8 cellular contexts compared by ENCODE assay signal in genomic region chr16:3266873-3267537, GRCh38. TPM values are rescaled to one million over a fixed set of nuclear protein-coding genes. Genes with fewer than 3 reads are reported as not detected.
DNase-seq lines count a peak whose midpoint lies in the region; ATAC-seq and TF ChIP-seq lines count a peak whose summit lies in the region.

No MANE protein-coding gene starts in this region.

- H3K9me3 ChIP-seq in neural cell (ENCODE audit: low read length) = no peaks in the 10 kb centered on the region

- no peak for TF ChIP-seq RAD21 in neural cell (conservative IDR thresholded peaks at IDR 0.05)

- no peak overlapping the region for H2AFZ ChIP-seq in neural cell (ENCODE audit: low read depth, low read length)

- no peaks in the 10 kb centered on the region for H3K79me2 ChIP-seq in neural cell (replicated peaks; ENCODE audit: insufficient read depth, low read length)

- peaks cover 18 to 27% of the 10 kb centered on the region in 2 donors for H3K4me1 Mint-ChIP-seq in natural killer cell
- H3K4me1 Mint-ChIP-seq in natural killer cell treated with Interleukin-12 subunit alpha and Interleukin-12 subunit beta and Interleukin-15 and Interleukin-18, amount 100 ng/mL, for 72 hours (ENCODE audit: low read depth in 2 of 2) = peaks cover 15 to 24% of the 10 kb centered on the region in 2 donors
- peaks cover 19 to 25% of the 10 kb centered on the region in 2 donors for H3K4me1 Mint-ChIP-seq in effector memory CD8-positive, alpha-beta T cell (ENCODE audit: low read depth in 2 of 2)
- H3K4me1 Mint-ChIP-seq in stimulated activated effector memory CD8-positive, alpha-beta T cell treated with anti-CD3 and anti-CD28 coated beads, Interleukin-12 subunit alpha, Interleukin-12 subunit beta, amount 100 ng/mL, for 72 hours = peaks cover 23% of the 10 kb centered on the region

- ATAC-seq in natural killer cell = no peak
- ATAC-seq in natural killer cell treated with Interleukin-12 subunit alpha and Interleukin-12 subunit beta and Interleukin-15 and Interleukin-18, amount 100 ng/mL, for 72 hours = no peak
- ATAC-seq in effector memory CD8-positive, alpha-beta T cell (replicated peaks) = no peak
- no peak for ATAC-seq in GM18867 (IDR thresholded peaks at IDR 0.05; ENCODE audit: unreplicated experiment)
- ATAC-seq in stimulated activated effector memory CD8-positive, alpha-beta T cell treated with anti-CD3 and anti-CD28 coated beads, Interleukin-12 subunit alpha, Interleukin-12 subunit beta, amount 100 ng/mL, for 72 hours = no peak

- no peaks in the 10 kb centered on the region for H3K9me3 Mint-ChIP-seq in natural killer cell
- H3K9me3 Mint-ChIP-seq in natural killer cell treated with Interleukin-12 subunit alpha and Interleukin-12 subunit beta and Interleukin-15 and Interleukin-18, amount 100 ng/mL, for 72 hours = no peaks in the 10 kb centered on the region
- H3K9me3 Mint-ChIP-seq in effector memory CD8-positive, alpha-beta T cell = no peaks in the 10 kb centered on the region
- peaks cover 6% of the 10 kb centered on the region for H3K9me3 Mint-ChIP-seq in stimulated activated effector memory CD8-positive, alpha-beta T cell treated with anti-CD3 and anti-CD28 coated beads, Interleukin-12 subunit alpha, Interleukin-12 subunit beta, amount 100 ng/mL, for 72 hours

- no peaks in the 10 kb centered on the region for H3K27me3 ChIP-seq in neural cell (ENCODE audit: insufficient read depth, low read depth, low read length)

- no peaks in the 10 kb centered on the region for H3K27me3 Mint-ChIP-seq in natural killer cell (ENCODE audit: low read depth in 2 of 2)
- no peaks in the 10 kb centered on the region for H3K27me3 Mint-ChIP-seq in natural killer cell treated with Interleukin-12 subunit alpha and Interleukin-12 subunit beta and Interleukin-15 and Interleukin-18, amount 100 ng/mL, for 72 hours
- H3K27me3 Mint-ChIP-seq in effector memory CD8-positive, alpha-beta T cell = no peaks in the 10 kb centered on the region

- intact Hi-C loops in natural killer cell (cut with micrococcal nuclease) = no loop called here

- H3K4me3 ChIP-seq in cardiac fibroblast (replicated peaks in 1 of 2; ENCODE audit: low read depth in 2 of 2, low read length in 2 of 2) = no peak overlapping the region
- H3K4me3 ChIP-seq in neural cell (ENCODE audit: low read length) = no peak overlapping the region

- peaks cover 5% of the 10 kb centered on the region for H3K36me3 Mint-ChIP-seq in natural killer cell
- no peaks in the 10 kb centered on the region for H3K36me3 Mint-ChIP-seq in natural killer cell treated with Interleukin-12 subunit alpha and Interleukin-12 subunit beta and Interleukin-15 and Interleukin-18, amount 100 ng/mL, for 72 hours
- peaks cover 29% of the 10 kb centered on the region for H3K36me3 Mint-ChIP-seq in effector memory CD8-positive, alpha-beta T cell (ENCODE audit: insufficient read depth)
- peaks cover 9% of the 10 kb centered on the region for H3K36me3 Mint-ChIP-seq in stimulated activated effector memory CD8-positive, alpha-beta T cell treated with anti-CD3 and anti-CD28 coated beads, Interleukin-12 subunit alpha, Interleukin-12 subunit beta, amount 100 ng/mL, for 72 hours

- TF ChIP-seq CTCF in natural killer cell (IDR thresholded peaks at IDR 0.05) (peak; percentile 53), cardiac fibroblast (IDR thresholded peaks at IDR 0.05; ENCODE audit: low read depth, low read length) (peak; percentile 71), neural cell (IDR thresholded peaks at IDR 0.05; ENCODE audit: poor library complexity, severe bottlenecking) (peak; percentile 39)

- H3K9me2 ChIP-seq in neural cell (ENCODE audit: insufficient read depth, low read length) = no peaks in the 10 kb centered on the region

- peak overlapping the region; percentile 63 for H3K4me3 Mint-ChIP-seq in natural killer cell
- H3K4me3 Mint-ChIP-seq in natural killer cell treated with Interleukin-12 subunit alpha and Interleukin-12 subunit beta and Interleukin-15 and Interleukin-18, amount 100 ng/mL, for 72 hours = no peak overlapping the region
- H3K4me3 Mint-ChIP-seq in effector memory CD8-positive, alpha-beta T cell = no peak overlapping the region
- no peak overlapping the region for H3K4me3 Mint-ChIP-seq in stimulated activated effector memory CD8-positive, alpha-beta T cell treated with anti-CD3 and anti-CD28 coated beads, Interleukin-12 subunit alpha, Interleukin-12 subunit beta, amount 100 ng/mL, for 72 hours

- TF ChIP-seq EP300 in neural cell (conservative IDR thresholded peaks at IDR 0.05; ENCODE audit: poor library complexity, severe bottlenecking) = no peak

- H3K36me3 ChIP-seq in neural cell (ENCODE audit: insufficient read depth, low read length) = no peaks in the 10 kb centered on the region

- H3K27ac Mint-ChIP-seq in natural killer cell = peak overlapping the region in 1 of 2 donors; percentile 23
- no peak overlapping the region for H3K27ac Mint-ChIP-seq in natural killer cell treated with Interleukin-12 subunit alpha and Interleukin-12 subunit beta and Interleukin-15 and Interleukin-18, amount 100 ng/mL, for 72 hours
- no peak overlapping the region for H3K27ac Mint-ChIP-seq in effector memory CD8-positive, alpha-beta T cell
- H3K27ac Mint-ChIP-seq in stimulated activated effector memory CD8-positive, alpha-beta T cell treated with anti-CD3 and anti-CD28 coated beads, Interleukin-12 subunit alpha, Interleukin-12 subunit beta, amount 100 ng/mL, for 72 hours = no peak overlapping the region

- H3F3A ChIP-seq in neural cell (ENCODE audit: insufficient read depth, low read length, poor library complexity, severe bottlenecking) = no peaks in the 10 kb centered on the region

- no peak overlapping the region for H3K27ac ChIP-seq in neural cell (ENCODE audit: low read length)

- no peak overlapping the region for H3K9ac ChIP-seq in neural cell (ENCODE audit: low read length)

- H4K20me1 ChIP-seq in neural cell (ENCODE audit: insufficient read depth) = no peaks in the 10 kb centered on the region

- no peak overlapping the region for H3K4me2 ChIP-seq in neural cell (ENCODE audit: low read length)

- no peak for DNase-seq in natural killer cell
- DNase-seq in natural killer cell treated with Interleukin-12 subunit alpha and Interleukin-12 subunit beta and Interleukin-15 and Interleukin-18, amount 100 ng/mL, for 72 hours (ENCODE audit: low spot score) = no peak
- DNase-seq in NCI-H345 (lab: John Stamatoyannopoulos, UW) = peak; percentile 30
- DNase-seq in cardiac fibroblast (ENCODE audit: low read depth in 2 of 2) = peak; percentile 62
- DNase-seq in effector memory CD8-positive, alpha-beta T cell = no peak
- DNase-seq in stimulated activated effector memory CD8-positive, alpha-beta T cell treated with anti-CD3 and anti-CD28 coated beads, Interleukin-12 subunit alpha, Interleukin-12 subunit beta, amount 100 ng/mL, for 72 hours (ENCODE audit: low spot score in 2 of 2) = no peak

TF ChIP-seq in neural cell, 6 proteins besides CTCF, POLR2A, EP300 and RAD21 (continues in another document):
- no peak for TF ChIP-seq REST (IDR thresholded peaks at IDR 0.05; ENCODE audit: borderline replicate concordance)
- TF ChIP-seq MXI1 (conservative IDR thresholded peaks at IDR 0.05; ENCODE audit: poor library complexity, severe bottlenecking) = no peak
- no peak for TF ChIP-seq TAF1 (IDR thresholded peaks at IDR 0.05; ENCODE audit: low read depth)

RNA-seq across cellular contexts. Expression of gene MEFV, which starts 10.6 kb away (rescaled TPM):
- 1 to 10 TPM; 2.4 to 6.2 (median 5.4) TPM for total RNA-seq in natural killer cell
- total RNA-seq in natural killer cell treated with Interleukin-12 subunit alpha and Interleukin-12 subunit beta and Interleukin-15 and Interleukin-18, amount 100 ng/mL, for 72 hours = under 1 TPM; 0.26 to 0.31 TPM
- polyA plus RNA-seq in neural cell = not detected in 2 replicates
- polyA minus RNA-seq in neural cell = not detected in 2 replicates

RNA-seq across cellular contexts. Expression of gene ZNF263, which starts 16.3 kb away (rescaled TPM):
- 10 to 100 TPM; 25.7 to 38.8 (median 28.1) TPM for total RNA-seq in natural killer cell
- 10 to 100 TPM; 23.2 to 24.5 TPM for total RNA-seq in natural killer cell treated with Interleukin-12 subunit alpha and Interleukin-12 subunit beta and Interleukin-15 and Interleukin-18, amount 100 ng/mL, for 72 hours
- polyA plus RNA-seq in neural cell = 65.4 and 88.4 TPM in 2 replicates
- polyA minus RNA-seq in neural cell = 79.6 and 90.3 TPM in 2 replicates

RNA-seq across cellular contexts. Expression of gene ZNF200, which starts 32.0 kb away (rescaled TPM):
- 10 to 100 TPM in 1 of 3 donors, 1 to 10 TPM in 2; 5.3 to 10.9 (median 5.6) TPM for total RNA-seq in natural killer cell
- total RNA-seq in natural killer cell treated with Interleukin-12 subunit alpha and Interleukin-12 subunit beta and Interleukin-15 and Interleukin-18, amount 100 ng/mL, for 72 hours = 10 to 100 TPM; 16.6 to 18.9 TPM
- 20.8 and 23.0 TPM in 2 replicates for polyA plus RNA-seq in neural cell
- 31.0 and 33.4 TPM in 2 replicates for polyA minus RNA-seq in neural cell

RNA-seq across cellular contexts. Expression of gene TIGD7, which starts 38.2 kb away (rescaled TPM):
- total RNA-seq in natural killer cell = 1 to 10 TPM; 3.7 to 9.1 (median 3.7) TPM
- 1 to 10 TPM; 5.0 to 6.7 TPM for total RNA-seq in natural killer cell treated with Interleukin-12 subunit alpha and Interleukin-12 subunit beta and Interleukin-15 and Interleukin-18, amount 100 ng/mL, for 72 hours
- 21.7 and 25.2 TPM in 2 replicates for polyA plus RNA-seq in neural cell
- 20.5 and 27.7 TPM in 2 replicates for polyA minus RNA-seq in neural cell

RNA-seq across cellular contexts. Expression of gene ZNF75A, which starts 38.3 kb away (rescaled TPM):
- 10 to 100 TPM; 30.6 to 44.6 (median 39.0) TPM for total RNA-seq in natural killer cell
- 10 to 100 TPM; 43.0 to 43.8 TPM for total RNA-seq in natural killer cell treated with Interleukin-12 subunit alpha and Interleukin-12 subunit beta and Interleukin-15 and Interleukin-18, amount 100 ng/mL, for 72 hours
- 58.3 and 76.0 TPM in 2 replicates for polyA plus RNA-seq in neural cell
- polyA minus RNA-seq in neural cell = 56.4 and 58.7 TPM in 2 replicates

Comparison
In these comparisons a context has a peak if more than half of its experiments do, and no peak if none do; other contexts are left out.
1. DNase-seq: peak in NCI-H345 (single experiment) and cardiac fibroblast (2 of 2); none in natural killer cell (single experiment), natural killer cell treated with Interleukin-12 subunit alpha and Interleukin-12 subunit beta and Interleukin-15 and Interleukin-18, amount 100 ng/mL, for 72 hours (single experiment), effector memory CD8-positive, alpha-beta T cell (0 of 3) and stimulated activated effector memory CD8-positive, alpha-beta T cell treated with anti-CD3 and anti-CD28 coated beads, Interleukin-12 subunit alpha, Interleukin-12 subunit beta, amount 100 ng/mL, for 72 hours (0 of 2).
2. Peak in every context shown above with its lines, with median percentiles within 50 percentile points of each other: CTCF ChIP-seq.